Comparison of ENCODE assay signal across 16 cellular contexts in genomic region chr2:160967523-160967922, GRCh38.
"Had no signal": no experiment of that assay in that cellular context is flagged by ENCODE, and none has a peak within 500 bp of the region (broad histone marks: within the 10 kb centered on the region; RNA-seq: fewer than 3 reads in every experiment).

No MANE protein-coding gene starts in this region.

- H3K27me3 ChIP-seq: pancreas, tibial artery had no signal

- H3K36me3 Mint-ChIP-seq: activated naive CD8-positive, alpha-beta T cell treated with anti-CD3 and anti-CD28 coated beads, Interleukin-2, amount 10 ng/mL, durations not matched to agents 7 days and 5 days; brain; stimulated activated naive B cell treated with anti-CD40 and anti-IgM and Interleukin-4, amounts not matched to agents 10 μg/mL and 1 μg/mL and 100 μg/mL, for 72 hours had no signal

- ATAC-seq: lower lobe of right lung; pancreas; stimulated activated naive B cell treated with anti-CD40 and anti-IgM and Interleukin-4, amounts not matched to agents 10 μg/mL and 1 μg/mL and 100 μg/mL, for 72 hours had no signal

- H3K4me3 Mint-ChIP-seq: activated naive CD8-positive, alpha-beta T cell treated with anti-CD3 and anti-CD28 coated beads, Interleukin-2, amount 10 ng/mL, durations not matched to agents 7 days and 5 days; activated T-helper 1 cell treated with anti-CD3 and anti-CD28 coated beads, Interleukin-12 subunit alpha, Interleukin-12 subunit beta, Interleukin-2, Interleukin-4 antibody, amounts not matched to agents 30 ng/mL and 10 ng/mL and 1 ng/mL, durations not matched to agents 14 hours and 24 hours and 36 hours; neural crest cell; stimulated activated naive B cell treated with anti-CD40 and anti-IgM and Interleukin-4, amounts not matched to agents 10 μg/mL and 1 μg/mL and 100 μg/mL, for 72 hours had no signal

- H3K36me3 ChIP-seq: lower lobe of right lung, pancreas, tibial artery had no signal

- H3K27ac Mint-ChIP-seq: activated naive CD8-positive, alpha-beta T cell treated with anti-CD3 and anti-CD28 coated beads, Interleukin-2, amount 10 ng/mL, durations not matched to agents 7 days and 5 days; activated T-helper 1 cell treated with anti-CD3 and anti-CD28 coated beads, Interleukin-12 subunit alpha, Interleukin-12 subunit beta, Interleukin-2, Interleukin-4 antibody, amounts not matched to agents 30 ng/mL and 10 ng/mL and 1 ng/mL, durations not matched to agents 14 hours and 24 hours and 36 hours; stimulated activated naive B cell treated with anti-CD40 and anti-IgM and Interleukin-4, amounts not matched to agents 10 μg/mL and 1 μg/mL and 100 μg/mL, for 72 hours had no signal

- H3K4me1 ChIP-seq: pancreas had no signal

- H3K27ac ChIP-seq: epithelial cell of prostate, pancreas, tibial artery had no signal

- DNase-seq: activated CD4-positive, CD25-positive, alpha-beta regulatory T cell treated with anti-CD3 and anti-CD28 coated beads, Interleukin-2, amount 50 U/mL, for 72 hours; activated naive CD8-positive, alpha-beta T cell treated with anti-CD3 and anti-CD28 coated beads, Interleukin-2, amount 10 ng/mL, durations not matched to agents 7 days and 5 days; effector memory CD4-positive, alpha-beta T cell; hypothalamus; lower lobe of right lung; midbrain; pancreas; stimulated activated CD4-positive, alpha-beta T cell treated with anti-CD3 and anti-CD28 coated beads, Interleukin-15, amount 100 ng/mL, for 24 hours; stimulated activated CD4-positive, alpha-beta T cell treated with anti-CD3 and anti-CD28 coated beads, Interleukin-4, amount 100 ng/mL, for 1 hour; stimulated activated naive B cell treated with anti-CD40 and anti-IgM and Interleukin-4, amounts not matched to agents 10 μg/mL and 1 μg/mL and 100 μg/mL, for 72 hours; T-helper 9 cell; tibial artery had no signal

- FAIRE-seq: pancreas had no signal

- H3K9me3 Mint-ChIP-seq: activated naive CD8-positive, alpha-beta T cell treated with anti-CD3 and anti-CD28 coated beads, Interleukin-2, amount 10 ng/mL, durations not matched to agents 7 days and 5 days; activated T-helper 1 cell treated with anti-CD3 and anti-CD28 coated beads, Interleukin-12 subunit alpha, Interleukin-12 subunit beta, Interleukin-2, Interleukin-4 antibody, amounts not matched to agents 30 ng/mL and 10 ng/mL and 1 ng/mL, durations not matched to agents 14 hours and 24 hours and 36 hours; brain; neural crest cell; stimulated activated naive B cell treated with anti-CD40 and anti-IgM and Interleukin-4, amounts not matched to agents 10 μg/mL and 1 μg/mL and 100 μg/mL, for 72 hours had no signal

- H3K4me3 ChIP-seq: lower lobe of right lung, pancreas, tibial artery had no signal

- H3K4me1 Mint-ChIP-seq: activated naive CD8-positive, alpha-beta T cell treated with anti-CD3 and anti-CD28 coated beads, Interleukin-2, amount 10 ng/mL, durations not matched to agents 7 days and 5 days; stimulated activated naive B cell treated with anti-CD40 and anti-IgM and Interleukin-4, amounts not matched to agents 10 μg/mL and 1 μg/mL and 100 μg/mL, for 72 hours had no signal

- H3K9me3 ChIP-seq: lower lobe of right lung, pancreas, tibial artery had no signal
